Comparison of ENCODE assay signal across 8 cellular contexts in genomic region chr4:77734928-77735327, GRCh38.
DNase-seq lines count a peak whose midpoint lies in the region; ATAC-seq and TF ChIP-seq lines count a peak whose summit lies in the region.

No MANE protein-coding gene starts in this region.

- H3K9me3 ChIP-seq in right cardiac atrium (ENCODE audit: control insufficient read depth, low read length): no peaks in the 10 kb centered on the region

- intact Hi-C loops in activated CD4-positive, alpha-beta T cell treated with anti-CD3 and anti-CD28 coated beads, Interleukin-2, amount 10 ng/mL, durations not matched to agents 24 days and 14 days (cut with micrococcal nuclease): loop anchor here (2.0 kb wide), 2 partner anchors 84 to 128 kb away; partner anchors contain the start of genes CNOT6L and MRPL1
- intact Hi-C loops in right cardiac atrium (cut with DNase I): loop anchor here in 1 of 4 donors (10.0 kb wide), 1 partner anchor 70 kb away; no protein-coding TSS in a partner anchor

- H3K27me3 Mint-ChIP-seq in activated CD4-positive, alpha-beta T cell treated with anti-CD3 and anti-CD28 coated beads, Interleukin-2, amount 10 ng/mL, durations not matched to agents 24 days and 14 days: no peaks in the 10 kb centered on the region

- DNase-seq in GM12864 (ENCODE audit: low read depth) (peak; percentile 30), iris pigment epithelial cell (ENCODE audit: low read depth) (peak; percentile 93), right cardiac atrium (no peak), DMS 273 treated with DMSO at 0.1 percent for 48 hours (lab: John Stamatoyannopoulos, UW) (no peak), NCI-H1694 (lab: John Stamatoyannopoulos, UW) (no peak)
- peak; percentile 85 for DNase-seq in activated CD4-positive, alpha-beta T cell treated with anti-CD3 and anti-CD28 coated beads, Interleukin-2, amount 10 ng/mL, durations not matched to agents 24 days and 14 days

- peak overlapping the region; percentile 79 for H3K4me3 Mint-ChIP-seq in activated CD4-positive, alpha-beta T cell treated with anti-CD3 and anti-CD28 coated beads, Interleukin-2, amount 10 ng/mL, durations not matched to agents 24 days and 14 days

- H3K4me1 ChIP-seq in right cardiac atrium (ENCODE audit: control insufficient read depth, insufficient read depth, low read length): no peaks in the 10 kb centered on the region

- no peak overlapping the region for H3K4me3 ChIP-seq in GM12864 (ENCODE audit: low read depth, low read length)
- H3K4me3 ChIP-seq in right cardiac atrium (ENCODE audit: low read length): no peak overlapping the region

- H3K9me3 Mint-ChIP-seq in activated CD4-positive, alpha-beta T cell treated with anti-CD3 and anti-CD28 coated beads, Interleukin-2, amount 10 ng/mL, durations not matched to agents 24 days and 14 days: no peaks in the 10 kb centered on the region

- H3K4me1 Mint-ChIP-seq in activated CD4-positive, alpha-beta T cell treated with anti-CD3 and anti-CD28 coated beads, Interleukin-2, amount 10 ng/mL, durations not matched to agents 24 days and 14 days: peaks cover 55% of the 10 kb centered on the region

- peaks cover 57% of the 10 kb centered on the region for H3K36me3 Mint-ChIP-seq in activated CD4-positive, alpha-beta T cell treated with anti-CD3 and anti-CD28 coated beads, Interleukin-2, amount 10 ng/mL, durations not matched to agents 24 days and 14 days (ENCODE audit: low read depth)

- H3K27me3 ChIP-seq in right cardiac atrium (ENCODE audit: control insufficient read depth, insufficient read depth): no peaks in the 10 kb centered on the region

- H3K27ac Mint-ChIP-seq in activated CD4-positive, alpha-beta T cell treated with anti-CD3 and anti-CD28 coated beads, Interleukin-2, amount 10 ng/mL, durations not matched to agents 24 days and 14 days: peak overlapping the region; percentile 79

- ATAC-seq in GM21528 (IDR thresholded peaks at IDR 0.05; ENCODE audit: low FRiP score, unreplicated experiment) (peak; percentile 93), HG03575 (IDR thresholded peaks at IDR 0.05; ENCODE audit: extremely low read depth, insufficient number of reproducible peaks, low FRiP score, unreplicated experiment) (peak; percentile 83), right cardiac atrium (no peak)

- H3K27ac ChIP-seq in right cardiac atrium (ENCODE audit: low read length): no peak overlapping the region

- 88% methylated on average over 4 of the region's 4 CpGs for WGBS in right cardiac atrium

- no peak for TF ChIP-seq CTCF in GM12864 (IDR thresholded peaks at IDR 0.05; ENCODE audit: low read depth, low read length, missing control alignments)

Comparison
In these comparisons a context has a peak if more than half of its experiments do, and no peak if none do; other contexts are left out.
1. DNase-seq: peak in GM12864 (single experiment), activated CD4-positive, alpha-beta T cell treated with anti-CD3 and anti-CD28 coated beads, Interleukin-2, amount 10 ng/mL, durations not matched to agents 24 days and 14 days (single experiment) and iris pigment epithelial cell (single experiment); none in right cardiac atrium (0 of 3), DMS 273 treated with DMSO at 0.1 percent for 48 hours (single experiment) and NCI-H1694 (single experiment).
2. ATAC-seq: peak in GM21528 (single experiment) and HG03575 (single experiment); none in right cardiac atrium (0 of 2).